ENCODE assay signal across 8 cellular contexts in genomic region chr14:103528512-103529382, GRCh38. TPM values are rescaled to one million over a fixed set of nuclear protein-coding genes. Genes with fewer than 3 reads are reported as not detected.
DNase-seq lines count a peak whose midpoint lies in the region; ATAC-seq and TF ChIP-seq lines count a peak whose summit lies in the region.

Gene TRMT61A (plus strand): TSS chr14:103529196. CDS start chr14:103529979, 783 bp downstream.

- peaks cover 21 to 76% (median 52%) of the 10 kb centered on the region in 6 donors for H3K4me1 ChIP-seq in spleen

- H3K36me3 ChIP-seq in spleen, result peaks cover 0 to 35% (median 8%) of the 10 kb centered on the region in 6 donors

- TF ChIP-seq CTCF in cardiac fibroblast (IDR thresholded peaks at IDR 0.05; ENCODE audit: low read depth, low read length) (no peak), spleen (IDR thresholded peaks at IDR 0.05 in 8 of 11, conservative IDR thresholded peaks at IDR 0.05 in 3 of 11) (peak in 1 of 11 experiments; percentile 37)

- H3K27me3 ChIP-seq in spleen (replicated peaks in 1 of 7), result peaks cover 0 to 6% (median 0%) of the 10 kb centered on the region in 7 donors

- peak; percentile 31 for ATAC-seq in HG03025 (IDR thresholded peaks at IDR 0.05; ENCODE audit: low FRiP score, unreplicated experiment)
- no peak for ATAC-seq in GM21360 (IDR thresholded peaks at IDR 0.05; ENCODE audit: unreplicated experiment)

- in situ Hi-C loops in G401 (cut with HindIII; ENCODE audit: low sequenced_read_pairs), result no loop called here

- DNase-seq in G401 (ENCODE audit: low spot score), result peak; percentile 91
- peak; percentile 75 for DNase-seq in NCI-H2196 (lab: John Stamatoyannopoulos, UW; ENCODE audit: unreplicated experiment)
- DNase-seq in activated CD4-positive, CD25-positive, alpha-beta regulatory T cell (lab: John Stamatoyannopoulos, UW), result peak; percentile 63 to 71 (median 65)
- peak; percentile 91 to 93 for DNase-seq in cardiac fibroblast (ENCODE audit: low read depth in 2 of 2)
- DNase-seq in inferior parietal cortex (ENCODE audit: extremely low spot score), result peak; percentile 81
- DNase-seq in spleen, result peak; percentile 93

- no peaks in the 10 kb centered on the region for H3K9me3 ChIP-seq in spleen

- intact Hi-C loops in spleen (cut with DNase I; ENCODE audit: low total_unique reads), result no loop called here

- peak within 1 kb of the TSS; percentile 63 to 89 (median 86) for H3K27ac ChIP-seq in spleen

- TF ChIP-seq POLR2A in spleen (IDR thresholded peaks at IDR 0.05), result no peak

- 4 to 7% (median 5%) methylated on average over 26 to 70 of the region's 71 CpGs for WGBS in spleen, 5 donors

- H3K4me3 ChIP-seq in cardiac fibroblast (replicated peaks in 1 of 2; ENCODE audit: low read depth in 2 of 2, low read length in 2 of 2), result peak within 1 kb of the TSS; percentile 95 to 96
- peak within 1 kb of the TSS; percentile 79 to 100 (median 98) for H3K4me3 ChIP-seq in spleen

RNA-seq across cellular contexts. Expression of gene TRMT61A, which starts in this region (rescaled TPM):
- total RNA-seq in G401 (2014; rRNA removed; shearing (Covaris generic)), result 17.6 and 29.3 TPM in 2 replicates
- total RNA-seq in spleen, result 10 to 100 TPM in 1 of 7 donors, 1 to 10 TPM in 6; 8.0 to 11.3 (median 9.5) TPM
- polyA plus RNA-seq in spleen, result 10 to 100 TPM in 2 of 3 donors, 1 to 10 TPM in 1; 8.6 to 14.2 (median 11.1) TPM
